Comparison of ENCODE assay signal across 17 cellular contexts in genomic region chr1:186234976-186235686, GRCh38.
"Had no signal": no experiment of that assay in that cellular context is flagged by ENCODE, and none has a peak within 500 bp of the region (broad histone marks: within the 10 kb centered on the region; RNA-seq: fewer than 3 reads in every experiment).

No MANE protein-coding gene starts in this region.

- H3K27me3 ChIP-seq: colonic mucosa, esophagus muscularis mucosa, gastrocnemius medialis, heart right ventricle, neural progenitor cell, pancreas had no signal

- H3K9me3 ChIP-seq: colonic mucosa, esophagus muscularis mucosa, gastrocnemius medialis, heart right ventricle, pancreas had no signal

- ATAC-seq: gastrocnemius medialis, heart right ventricle, left lobe of liver, natural killer cell, pancreas, right cardiac atrium had no signal

- H3K4me3 ChIP-seq: colonic mucosa, esophagus muscularis mucosa, gastrocnemius medialis, heart right ventricle, neural progenitor cell, pancreas, smooth muscle cell had no signal

- H3K27ac ChIP-seq: colonic mucosa, esophagus muscularis mucosa, gastrocnemius medialis, heart right ventricle, neural progenitor cell, pancreas had no signal

- H3K4me1 ChIP-seq: colonic mucosa, esophagus muscularis mucosa, gastrocnemius medialis, heart right ventricle, neural progenitor cell, pancreas had no signal

- FAIRE-seq: islet of Langerhans, pancreas, urothelium cell line had no signal

- H3K36me3 ChIP-seq: colonic mucosa, esophagus muscularis mucosa, gastrocnemius medialis, heart right ventricle, neural progenitor cell, pancreas had no signal

- H2AFZ ChIP-seq: neural progenitor cell had no signal

- H3K9ac ChIP-seq: neural progenitor cell had no signal

- DNase-seq: colonic mucosa; dermis blood vessel endothelial cell; gastrocnemius medialis; heart right ventricle; hypothalamus; natural killer cell; nucleus accumbens; pancreas; right cardiac atrium; stimulated activated CD4-positive, alpha-beta T cell treated with anti-CD3 and anti-CD28 coated beads, Interleukin-2, amount 100 ng/mL, for 48 hours; stimulated activated naive CD4-positive, alpha-beta T cell treated with Interleukin-2 at 50 U/mL for 16 hours had no signal

- H3K4me2 ChIP-seq: neural progenitor cell, smooth muscle cell had no signal
